In the genomic region with DNA sequence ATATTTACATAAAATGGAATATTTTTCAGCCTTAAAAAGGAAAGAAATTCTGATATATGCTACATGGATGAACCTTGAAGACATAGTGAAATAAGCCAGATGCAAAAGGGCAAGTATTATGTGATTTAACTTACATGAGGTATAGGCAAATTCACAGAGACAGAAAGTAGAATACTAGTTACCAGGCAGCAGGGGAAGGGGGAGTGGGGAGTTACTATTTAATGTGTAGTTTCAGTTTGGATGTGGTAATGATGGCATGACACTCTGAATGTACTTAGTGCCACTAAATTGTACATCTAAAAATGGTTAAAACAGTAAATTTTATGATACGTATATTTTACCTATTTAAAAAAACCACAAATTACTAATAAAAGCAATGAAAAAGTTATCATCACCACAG, we compare ENCODE assay signal across 18 cellular contexts. TPM values are rescaled to one million over a fixed set of nuclear protein-coding genes. Genes with fewer than 3 reads are reported as not detected.
DNase-seq lines count a peak whose midpoint lies in the region; ATAC-seq, FAIRE-seq and TF ChIP-seq lines count a peak whose summit lies in the region.
"Had no signal": no experiment of that assay in that cellular context is flagged by ENCODE, and none has a peak within 500 bp of the region (broad histone marks: within the 10 kb centered on the region; RNA-seq: fewer than 3 reads in every experiment).

No MANE protein-coding gene starts in this region.

- intact Hi-C loops in GM12878 (cut with micrococcal nuclease; ENCODE audit: unreplicated experiment) (no loop called here), left lung (cut with DNase I) (no loop called here)

- H3K4me3 ChIP-seq in GM12878 (no peak overlapping the region), left lung (no peak overlapping the region)
- H3K4me3 ChIP-seq: BLaER1 treated with 17β-estradiol and CSF1 and Interleukin-3, amounts not matched to agents 10 nM and 100 nM; GM23248 had no signal

- BruUV-seq in GM12878 (replicated peaks; lab: Mats Ljungman, UMichigan): no TSS peak

- CTCF ChIA-PET in GM12878 (lab: Yijun Ruan, JAX): interaction anchor here (3.6 kb wide), 1 partner anchor 12 kb away, joined by 26 read pairs; no protein-coding TSS in a partner anchor

- H3K79me2 ChIP-seq in GM12878 (ENCODE audit: control insufficient read depth, insufficient read depth, low read length): no peaks in the 10 kb centered on the region

- SMC1A ChIA-PET in GM12878 (lab: Charles Lee; ENCODE audit: uncharacterized antibody, unreplicated experiment): no interaction called here

- no peak for TF ChIP-seq POLR2A in GM12878 (IDR thresholded peaks at IDR 0.05; ENCODE audit: low read depth, low read length)

- DNase-seq in GM12878 (ENCODE audit: low read depth, low spot score) (no peak), left lung (no peak), NCI-H2196 treated with DMSO at 0.1 percent for 48 hours (lab: John Stamatoyannopoulos, UW; ENCODE audit: unreplicated experiment) (no peak), D721Med (ENCODE audit: insufficient read length, low spot score) (no peak)
- DNase-seq: Calu3; CD8-positive, alpha-beta T cell; DMS 273 treated with DMSO at 0.1 percent for 48 hours; DMS53; GDM1; GM23248; HCEC 1CT had no signal

- H3K4me2 ChIP-seq in GM12878 (ENCODE audit: control insufficient read depth, insufficient read depth): no peak overlapping the region
- H3K4me2 ChIP-seq: BLaER1 treated with 17β-estradiol and CSF1 and Interleukin-3, amounts not matched to agents 10 nM and 100 nM; KMS-11 had no signal

- no peak overlapping the region for H2AFZ ChIP-seq in GM12878 (ENCODE audit: control insufficient read depth, low read depth, low read length)
- H2AFZ ChIP-seq: GM23248 had no signal

- no peak overlapping the region for H3K9ac ChIP-seq in GM12878 (ENCODE audit: control insufficient read depth, insufficient read depth, low read length)
- H3K9ac ChIP-seq: BLaER1 treated with 17β-estradiol and CSF1 and Interleukin-3, amounts not matched to agents 10 nM and 100 nM; GM23248; KMS-11 had no signal

- WGBS in GM12878 (ENCODE audit: insufficient coverage, insufficient replicate concordance, low lambda C conversion rate, missing lambda C conversion rate): 100% methylated on average over 1 of the region's 1 CpG

- POLR2A ChIA-PET in GM12878 (lab: Charles Lee): no interaction called here

- H3K36me3 ChIP-seq in GM12878 (ENCODE audit: control insufficient read depth in 2 of 2, insufficient read depth in 2 of 2, low read length in 1 of 2) (no peaks in the 10 kb centered on the region), left lung (peaks cover 0 to 24% of the 10 kb centered on the region in 2 donors)

- no peak for TF ChIP-seq EP300 in GM12878 (IDR thresholded peaks at IDR 0.05; ENCODE audit: borderline replicate concordance in 1 of 2, control insufficient read depth in 1 of 2, low read depth in 2 of 2, low read length in 2 of 2)

- H3K4me1 ChIP-seq in GM12878 (ENCODE audit: control insufficient read depth, insufficient read depth, low read length): no peaks in the 10 kb centered on the region
- no peaks in the 10 kb centered on the region for H3K4me1 ChIP-seq in left lung
- H3K4me1 ChIP-seq: BLaER1 treated with 17β-estradiol and CSF1 and Interleukin-3, amounts not matched to agents 10 nM and 100 nM had no signal

- RAD21 ChIA-PET in GM12878 (lab: Charles Lee; ENCODE audit: unreplicated experiment): no interaction called here

- H3K9me3 ChIP-seq in GM12878 (replicated peaks; ENCODE audit: control insufficient read depth, insufficient read depth, low read length) (no peaks in the 10 kb centered on the region), left lung (no peaks in the 10 kb centered on the region)
- H3K9me3 ChIP-seq: BLaER1 treated with 17β-estradiol and CSF1 and Interleukin-3, amounts not matched to agents 10 nM and 100 nM had no signal

- ATAC-seq in GM18517 (IDR thresholded peaks at IDR 0.05; ENCODE audit: unreplicated experiment) (peak; percentile 57), HG02938 (IDR thresholded peaks at IDR 0.05; ENCODE audit: unreplicated experiment) (peak; percentile 67), HG03196 (IDR thresholded peaks at IDR 0.05; ENCODE audit: unreplicated experiment) (peak; percentile 50), GM12878 (peak; percentile 51; the same call in 2 of the 3 replicates), left lung (no peak), GM21825 (IDR thresholded peaks at IDR 0.05; ENCODE audit: unreplicated experiment) (no peak)
- ATAC-seq: CD8-positive, alpha-beta T cell had no signal

- H3K27ac ChIP-seq in GM12878 (ENCODE audit: control insufficient read depth, insufficient read depth) (no peak overlapping the region), left lung (no peak overlapping the region)
- H3K27ac ChIP-seq: BLaER1 treated with 17β-estradiol and CSF1 and Interleukin-3, amounts not matched to agents 10 nM and 100 nM; GM23248; KMS-11 had no signal

- no peak for TF ChIP-seq RAD21 in GM12878 (IDR thresholded peaks at IDR 0.05; ENCODE audit: insufficient read depth, low read depth, low read length)

- in situ Hi-C loops in GM12878 (cut with MboI): loop anchor here (10.0 kb wide), 2 partner anchors 974 to 1694 kb away; no protein-coding TSS in a partner anchor

- TF ChIP-seq CTCF in GM12878 (IDR thresholded peaks at IDR 0.05 in 2 of 3, conservative IDR thresholded peaks at IDR 0.05 in 1 of 3; ENCODE audit: control insufficient read depth in 2 of 3, extremely low read depth in 1 of 3, insufficient read depth in 1 of 3, low read depth in 3 of 3, low read length in 3 of 3) (no peak), left lung (IDR thresholded peaks at IDR 0.05) (no peak), D721Med (IDR thresholded peaks at IDR 0.05; ENCODE audit: insufficient read depth, missing control alignments) (no peak)

- H4K20me1 ChIP-seq in GM12878 (ENCODE audit: control insufficient read depth, insufficient read depth): no peaks in the 10 kb centered on the region
- H4K20me1 ChIP-seq: BLaER1 treated with 17β-estradiol and CSF1 and Interleukin-3, amounts not matched to agents 10 nM and 100 nM had no signal

- FAIRE-seq in GM12878 (lab: Jason Lieb, UNC): no peak
- no peak for FAIRE-seq in D721Med (lab: Jason Lieb, UNC)
- FAIRE-seq: H54 had no signal

- no peaks in the 10 kb centered on the region for H3K27me3 ChIP-seq in GM12878 (replicated peaks in 1 of 2; ENCODE audit: control insufficient read depth in 2 of 2, insufficient read depth in 2 of 2, low read length in 1 of 2)
- H3K27me3 ChIP-seq in left lung: no peaks in the 10 kb centered on the region
- H3K27me3 ChIP-seq: BLaER1 treated with 17β-estradiol and CSF1 and Interleukin-3, amounts not matched to agents 10 nM and 100 nM had no signal

TF ChIP-seq in GM12878, 131 proteins besides CTCF, POLR2A, EP300 and RAD21 (continues in another document):
- no peak for TF ChIP-seq JUND (IDR thresholded peaks at IDR 0.05; ENCODE audit: low read depth, low read length)
- TF ChIP-seq, protein P1, sequence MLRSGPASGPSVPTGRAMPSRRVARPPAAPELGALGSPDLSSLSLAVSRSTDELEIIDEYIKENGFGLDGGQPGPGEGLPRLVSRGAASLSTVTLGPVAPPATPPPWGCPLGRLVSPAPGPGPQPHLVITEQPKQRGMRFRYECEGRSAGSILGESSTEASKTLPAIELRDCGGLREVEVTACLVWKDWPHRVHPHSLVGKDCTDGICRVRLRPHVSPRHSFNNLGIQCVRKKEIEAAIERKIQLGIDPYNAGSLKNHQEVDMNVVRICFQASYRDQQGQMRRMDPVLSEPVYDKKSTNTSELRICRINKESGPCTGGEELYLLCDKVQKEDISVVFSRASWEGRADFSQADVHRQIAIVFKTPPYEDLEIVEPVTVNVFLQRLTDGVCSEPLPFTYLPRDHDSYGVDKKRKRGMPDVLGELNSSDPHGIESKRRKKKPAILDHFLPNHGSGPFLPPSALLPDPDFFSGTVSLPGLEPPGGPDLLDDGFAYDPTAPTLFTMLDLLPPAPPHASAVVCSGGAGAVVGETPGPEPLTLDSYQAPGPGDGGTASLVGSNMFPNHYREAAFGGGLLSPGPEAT (IDR thresholded peaks at IDR 0.05; ENCODE audit: low read depth): no peak

RNA-seq across cellular contexts. Expression of gene METTL4, which starts 12.1 kb away (rescaled TPM):
- total RNA-seq in GM12878 (2013; cell fraction: nucleolus; rRNA removed): 31.0 and 34.2 TPM in 2 replicates
- total RNA-seq in GM12878 (2014; rRNA removed) (4.9 and 7.2 TPM in 2 replicates), GM12878 (2014; rRNA removed; fragmentation: Illumina TruSeq; extraction: Trizol) (12.5 and 15.5 TPM in 2 replicates), GM12878 (2021) (7.7 and 9.6 TPM in 2 replicates), left lung (10 to 100 TPM in 1 of 2 donors, 1 to 10 TPM in 1; 8.7 to 10.3 TPM)
- 5.5 TPM for polyA plus RNA-seq in GM12878 (2011; ENCODE audit: low read depth)
- polyA plus RNA-seq in GM12878 (2011; rRNA removed) (14.0 and 23.3 TPM in 2 replicates), GM12878 (2014; fragmentation: Illumina TruSeq; extraction: Trizol) (14.0 and 15.1 TPM in 2 replicates), GM12878 (2014; fragmentation: Nextera tagmentation; extraction: Ambion mirVana) (10 to 100 TPM in 1 of 2 experiments, 1 to 10 TPM in 1; 7.6 to 13.3 TPM), GM12878 (2014; rRNA removed) (8.4 and 9.8 TPM in 2 replicates), GM12878 (2016; fragmentation: Nextera tagmentation; extraction: Ambion mirVana) (10 to 100 TPM; 12.2 to 15.2 TPM)
- 5.0 and 5.7 TPM in 2 replicates for polyA plus RNA-seq in GM12878 (2011; cell fraction: cytosol; rRNA removed)
- polyA plus RNA-seq in GM12878 (2011; cell fraction: nucleus; rRNA removed): 9.7 and 10.9 TPM in 2 replicates
- 7.4 and 8.1 TPM in 2 replicates for polyA plus RNA-seq in GM12878 (2012)
- 10.1 and 11.5 TPM in 2 replicates for polyA minus RNA-seq in GM12878 (2011; rRNA and poly(A)+ RNA removed)
- polyA minus RNA-seq in GM12878 (2011; cell fraction: cytosol; rRNA and poly(A)+ RNA removed): 4.5 and 7.4 TPM in 2 replicates
- 6.2 and 10.2 TPM in 2 replicates for polyA minus RNA-seq in GM12878 (2011; cell fraction: nucleus; rRNA and poly(A)+ RNA removed)

RNA-seq across cellular contexts. Expression of gene NDC80, which starts 12.1 kb away (rescaled TPM):
- 37.5 and 45.0 TPM in 2 replicates for total RNA-seq in GM12878 (2013; cell fraction: nucleolus; rRNA removed)
- 39.5 and 46.2 TPM in 2 replicates for total RNA-seq in GM12878 (2014; rRNA removed)
- 55.3 and 57.2 TPM in 2 replicates for total RNA-seq in GM12878 (2014; rRNA removed; fragmentation: Illumina TruSeq; extraction: Trizol)
- total RNA-seq in GM12878 (2021): 36.1 and 38.8 TPM in 2 replicates
- 15.1 TPM for polyA plus RNA-seq in GM12878 (2011; ENCODE audit: low read depth)
- polyA plus RNA-seq in GM12878 (2011; rRNA removed): 44.1 and 74.5 TPM in 2 replicates
- 12.5 and 22.3 TPM in 2 replicates for polyA plus RNA-seq in GM12878 (2011; cell fraction: cytosol; rRNA removed)
- polyA plus RNA-seq in GM12878 (2011; cell fraction: nucleus; rRNA removed): 26.9 and 28.4 TPM in 2 replicates
- polyA plus RNA-seq in GM12878 (2012): 18.6 and 24.5 TPM in 2 replicates
- polyA plus RNA-seq in GM12878 (2014; fragmentation: Illumina TruSeq; extraction: Trizol): 55.0 and 67.0 TPM in 2 replicates
- polyA plus RNA-seq in GM12878 (2014; fragmentation: Nextera tagmentation; extraction: Ambion mirVana): 10 to 100 TPM; 54.4 to 55.0 TPM
- polyA plus RNA-seq in GM12878 (2014; rRNA removed): 31.3 and 36.5 TPM in 2 replicates
- 10 to 100 TPM; 76.5 to 80.8 TPM for polyA plus RNA-seq in GM12878 (2016; fragmentation: Nextera tagmentation; extraction: Ambion mirVana)
- polyA minus RNA-seq in GM12878 (2011; rRNA and poly(A)+ RNA removed): 28.3 and 33.1 TPM in 2 replicates
- polyA minus RNA-seq in GM12878 (2011; cell fraction: cytosol; rRNA and poly(A)+ RNA removed): 16.4 and 18.3 TPM in 2 replicates
- 43.8 and 73.0 TPM in 2 replicates for polyA minus RNA-seq in GM12878 (2011; cell fraction: nucleus; rRNA and poly(A)+ RNA removed)
- total RNA-seq in left lung: 1 to 10 TPM; 1.7 to 7.3 TPM

Comparison
In these comparisons a context has a peak if more than half of its experiments do, and no peak if none do; other contexts are left out.
1. ATAC-seq: peak in GM18517 (single experiment), HG02938 (single experiment), HG03196 (single experiment) and GM12878 (single experiment); none in left lung (single experiment) and GM21825 (single experiment).
2. RNA of gene NDC80, which starts 12.1 kb away (total RNA-seq): 36.1 to 57.2 TPM in GM12878; 1.7 to 7.3 TPM in left lung; every median in the first group is over 4 times any median in the second.